Comparison of ENCODE assay signal across 11 cellular contexts in the genomic region with DNA sequence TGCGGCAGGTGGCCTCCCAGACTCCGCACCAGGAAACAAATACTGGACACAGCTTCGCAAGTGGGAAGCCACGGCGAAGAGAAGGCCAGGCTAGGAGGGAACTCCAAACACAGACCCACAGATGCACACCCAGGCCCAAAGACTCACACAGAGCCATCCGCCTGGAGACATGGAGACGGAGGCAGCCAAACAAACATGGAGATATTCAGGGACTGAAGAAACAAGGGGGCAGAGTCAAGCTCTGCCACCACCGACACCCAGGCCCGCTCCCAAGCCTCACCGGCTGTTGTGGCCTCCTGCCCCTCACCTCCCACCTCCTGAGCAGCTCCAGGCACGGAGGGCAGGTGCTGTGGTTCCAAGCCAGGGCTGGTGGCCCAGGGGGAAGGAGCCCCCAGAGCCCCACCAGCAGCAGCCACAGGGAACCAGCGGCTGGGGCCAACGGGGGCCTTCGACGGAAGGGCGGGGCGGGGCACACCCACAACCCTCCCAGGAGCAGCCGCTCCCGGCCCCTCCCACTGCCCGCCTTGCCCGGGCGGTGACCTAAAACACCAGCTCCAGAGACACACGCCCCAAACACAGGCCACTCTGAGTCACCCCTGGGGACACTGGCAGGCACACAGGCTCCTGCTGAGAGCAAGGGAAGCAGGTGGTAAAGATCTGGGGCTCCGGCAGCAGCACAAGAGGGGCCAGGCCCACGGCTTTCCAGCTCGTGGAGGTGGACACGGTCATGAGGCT. TPM values are rescaled to one million over a fixed set of nuclear protein-coding genes. Genes with fewer than 3 reads are reported as not detected.
DNase-seq lines count a peak whose midpoint lies in the region; ATAC-seq and TF ChIP-seq lines count a peak whose summit lies in the region.
"Had no signal": no experiment of that assay in that cellular context is flagged by ENCODE, and none has a peak within 500 bp of the region (broad histone marks: within the 10 kb centered on the region; RNA-seq: fewer than 3 reads in every experiment).

No MANE protein-coding gene starts in this region.

- H3K36me3 Mint-ChIP-seq in stimulated activated naive B cell treated with anti-CD40 and anti-IgM and Interleukin-4, amounts not matched to agents 10 μg/mL and 1 μg/mL and 100 μg/mL, for 72 hours = peaks cover 23 to 28% of the 10 kb centered on the region in 2 donors

- no peak overlapping the region for H3K4me2 ChIP-seq in GM23248 (ENCODE audit: unreplicated experiment)

- ATAC-seq in left ventricle myocardium superior (no peak), RWPE2 (ENCODE audit: low read depth) (no peak)
- no peak for ATAC-seq in stimulated activated naive B cell treated with anti-CD40 and anti-IgM and Interleukin-4, amounts not matched to agents 10 μg/mL and 1 μg/mL and 100 μg/mL, for 72 hours (replicated peaks)

- no peaks in the 10 kb centered on the region for H3K9me3 Mint-ChIP-seq in stimulated activated naive B cell treated with anti-CD40 and anti-IgM and Interleukin-4, amounts not matched to agents 10 μg/mL and 1 μg/mL and 100 μg/mL, for 72 hours

- H4K20me1 ChIP-seq in GM23248 (ENCODE audit: insufficient read depth) = no peaks in the 10 kb centered on the region

- no peaks in the 10 kb centered on the region for H3K79me2 ChIP-seq in GM23248 (ENCODE audit: insufficient read depth)

- H3K4me1 Mint-ChIP-seq in stimulated activated naive B cell treated with anti-CD40 and anti-IgM and Interleukin-4, amounts not matched to agents 10 μg/mL and 1 μg/mL and 100 μg/mL, for 72 hours = peaks cover 4 to 5% of the 10 kb centered on the region in 2 donors

- H3K36me3 ChIP-seq in RWPE2 (ENCODE audit: low read depth) (peaks cover 44% of the 10 kb centered on the region), GM23248 (ENCODE audit: low read depth) (no peaks in the 10 kb centered on the region)

- no peak for TF ChIP-seq CTCF in RWPE2 (IDR thresholded peaks at IDR 0.05; ENCODE audit: poor library complexity, severe bottlenecking)

- no peak overlapping the region for H3K4me3 ChIP-seq in RWPE2 (ENCODE audit: severe bottlenecking)
- no peak overlapping the region for H3K4me3 ChIP-seq in GM23248

- in situ Hi-C loops in GM23248 (cut with MboI) = no loop called here

- H3K27me3 ChIP-seq in RWPE2 (ENCODE audit: insufficient read depth, poor library complexity, severe bottlenecking) (no peaks in the 10 kb centered on the region), GM23248 (replicated peaks; ENCODE audit: insufficient read depth) (no peaks in the 10 kb centered on the region)

- H2AFZ ChIP-seq in GM23248 = no peak overlapping the region

- H3F3A ChIP-seq in GM23248 (ENCODE audit: insufficient read depth) = no peaks in the 10 kb centered on the region

- H3K27ac ChIP-seq in RWPE2 (ENCODE audit: poor library complexity, severe bottlenecking) (peak overlapping the region; percentile 17), GM23248 (no peak overlapping the region)

- no peaks in the 10 kb centered on the region for H3K4me1 ChIP-seq in RWPE2 (ENCODE audit: insufficient read depth, poor library complexity, severe bottlenecking)
- H3K4me1 ChIP-seq in GM23248 (ENCODE audit: insufficient read depth) = no peaks in the 10 kb centered on the region

- WGBS in GM23248 (ENCODE audit: low coverage in 1 of 2, low lambda C conversion rate in 2 of 2, missing lambda C conversion rate in 2 of 2), 2 experiments = 93 to 94% methylated on average over 23 to 24 of the region's 27 CpGs

- no peaks in the 10 kb centered on the region for H3K27me3 Mint-ChIP-seq in stimulated activated naive B cell treated with anti-CD40 and anti-IgM and Interleukin-4, amounts not matched to agents 10 μg/mL and 1 μg/mL and 100 μg/mL, for 72 hours

- no peaks in the 10 kb centered on the region for H3K9me2 ChIP-seq in GM23248 (ENCODE audit: insufficient read depth)

- intact Hi-C loops in left ventricle myocardium superior (cut with micrococcal nuclease) (no loop called here), cardiac septum (cut with DNase I) (no loop called here)

- H3K4me3 Mint-ChIP-seq in stimulated activated naive B cell treated with anti-CD40 and anti-IgM and Interleukin-4, amounts not matched to agents 10 μg/mL and 1 μg/mL and 100 μg/mL, for 72 hours = no peak overlapping the region

- H3K9ac ChIP-seq in GM23248 = no peak overlapping the region

- no peak for TF ChIP-seq POLR2A in erythroblast (IDR thresholded peaks at IDR 0.05; ENCODE audit: low read length)

- peak overlapping the region; percentile 51 for H3K27ac Mint-ChIP-seq in stimulated activated naive B cell treated with anti-CD40 and anti-IgM and Interleukin-4, amounts not matched to agents 10 μg/mL and 1 μg/mL and 100 μg/mL, for 72 hours

- DNase-seq in left ventricle myocardium superior (peak; percentile 28), cardiac septum (ENCODE audit: low spot score) (no peak), RWPE2 (ENCODE audit: low spot score) (no peak), erythroblast (lab: John Stamatoyannopoulos, UW) (peak; percentile 93 to 95), GM23248 (no peak), NCI-H1930 (lab: John Stamatoyannopoulos, UW) (no peak), mesenteric fat pad (ENCODE audit: low spot score) (no peak)
- no peak for DNase-seq in stimulated activated naive B cell treated with anti-CD40 and anti-IgM and Interleukin-4, amounts not matched to agents 10 μg/mL and 1 μg/mL and 100 μg/mL, for 72 hours
- DNase-seq: NCI-H2081; stimulated activated CD4-positive, alpha-beta T cell treated with anti-CD3 and anti-CD28 coated beads, Interleukin-12 subunit alpha, Interleukin-12 subunit beta, amount 100 ng/mL, for 4 hours; SW 1271 had no signal

- H3K9me3 ChIP-seq in RWPE2 (ENCODE audit: severe bottlenecking) = no peaks in the 10 kb centered on the region
- no peaks in the 10 kb centered on the region for H3K9me3 ChIP-seq in GM23248 (ENCODE audit: low read depth)

RNA-seq across cellular contexts. Expression of a gene that starts 31.9 kb away (rescaled TPM):
- total RNA-seq in left ventricle myocardium superior = 28.9 TPM
- 48.3 TPM for total RNA-seq in cardiac septum
- 8.5 and 12.3 TPM in 2 replicates for total RNA-seq in GM23248 (2014; rRNA removed; shearing (Covaris generic))
- polyA plus RNA-seq in GM23248 (2016; fragmentation: Nextera tagmentation; extraction: Ambion mirVana) = 3.2 and 3.4 TPM in 2 replicates
- 40.5 TPM for total RNA-seq in mesenteric fat pad

Comparison
In these comparisons a context has a peak if more than half of its experiments do, and no peak if none do; other contexts are left out.
1. DNase-seq: peak in left ventricle myocardium superior (single experiment) and erythroblast (2 of 2); none in cardiac septum (single experiment), RWPE2 (single experiment), stimulated activated naive B cell treated with anti-CD40 and anti-IgM and Interleukin-4, amounts not matched to agents 10 μg/mL and 1 μg/mL and 100 μg/mL, for 72 hours (single experiment), GM23248 (single experiment), NCI-H1930 (0 of 2) and mesenteric fat pad (single experiment).